1 cellular context compared by ENCODE assay signal in the genomic region with DNA sequence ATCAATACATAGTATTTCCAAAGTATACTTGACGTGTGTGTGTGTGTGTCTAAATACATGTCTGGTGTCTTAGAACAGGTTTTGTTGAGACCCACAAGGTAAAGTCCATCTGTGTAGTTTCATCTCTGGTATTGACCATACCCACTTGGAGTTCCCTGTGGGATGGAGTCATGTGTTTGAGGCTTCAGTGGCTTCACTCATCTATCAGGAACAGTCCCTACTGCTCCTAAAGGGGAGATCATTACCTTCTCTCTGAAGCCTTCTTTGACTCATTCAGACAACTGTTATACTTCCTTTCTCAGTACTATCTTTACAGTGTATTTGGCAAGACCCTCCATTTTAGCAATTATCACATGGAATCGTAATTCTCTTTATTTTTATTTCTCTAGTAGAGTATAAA.
TF ChIP-seq lines count a peak whose summit lies in the region.

No MANE protein-coding gene starts in this region.

TF ChIP-seq in K562, 482 proteins besides CTCF, POLR2A, EP300 and RAD21 (continued from another document):
- TF ChIP-seq, protein P1, sequence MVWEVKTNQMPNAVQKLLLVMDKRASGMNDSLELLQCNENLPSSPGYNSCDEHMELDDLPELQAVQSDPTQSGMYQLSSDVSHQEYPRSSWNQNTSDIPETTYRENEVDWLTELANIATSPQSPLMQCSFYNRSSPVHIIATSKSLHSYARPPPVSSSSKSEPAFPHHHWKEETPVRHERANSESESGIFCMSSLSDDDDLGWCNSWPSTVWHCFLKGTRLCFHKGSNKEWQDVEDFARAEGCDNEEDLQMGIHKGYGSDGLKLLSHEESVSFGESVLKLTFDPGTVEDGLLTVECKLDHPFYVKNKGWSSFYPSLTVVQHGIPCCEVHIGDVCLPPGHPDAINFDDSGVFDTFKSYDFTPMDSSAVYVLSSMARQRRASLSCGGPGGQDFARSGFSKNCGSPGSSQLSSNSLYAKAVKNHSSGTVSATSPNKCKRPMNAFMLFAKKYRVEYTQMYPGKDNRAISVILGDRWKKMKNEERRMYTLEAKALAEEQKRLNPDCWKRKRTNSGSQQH (CRISPR knock-in tag; IDR thresholded peaks at IDR 0.05) = no peak
- TF ChIP-seq TBP (optimal IDR thresholded peaks at IDR 0.05; ENCODE audit: low read depth, low read length) = no peak
- TF ChIP-seq ZNF134 (CRISPR knock-in tag; conservative IDR thresholded peaks at IDR 0.05) = no peak
